In genomic region chr2:85811850-85812735, GRCh38 we compare ENCODE assay signal across 2 cellular contexts.
A peak's percentile ranks its signal among the peaks of the same experiment; 100 is the strongest.
TF ChIP-seq lines count a peak whose summit lies in the region.

No MANE protein-coding gene starts in this region.

TF ChIP-seq in HepG2, 621 proteins besides CTCF, POLR2A, EP300 and RAD21:
- TF ChIP-seq ZKSCAN1 (IDR thresholded peaks at IDR 0.05; ENCODE audit: low read length) (peak; percentile 65; the same call in 1 of the 2 replicates), CHD4 (IDR thresholded peaks at IDR 0.05; ENCODE audit: borderline replicate concordance, low read length) (peak; percentile 73), REXO4 (CRISPR knock-in tag; IDR thresholded peaks at IDR 0.05; ENCODE audit: borderline replicate concordance) (no peak), DMTF1 (CRISPR knock-in tag; IDR thresholded peaks at IDR 0.05) (no peak), ZNF629 (CRISPR knock-in tag; conservative IDR thresholded peaks at IDR 0.05) (peak; percentile 91)

TF ChIP-seq in endothelial cell of umbilical vein, 7 proteins besides CTCF, POLR2A, EP300 and RAD21:
- no peak for TF ChIP-seq JUN (IDR thresholded peaks at IDR 0.05; ENCODE audit: borderline replicate concordance, insufficient read depth, insufficient read length, low read depth)
- TF ChIP-seq POLR2AphosphoS5 (IDR thresholded peaks at IDR 0.05; ENCODE audit: insufficient read depth, low read depth, low read length): no peak
- no peak for TF ChIP-seq MYC (IDR thresholded peaks at IDR 0.05; ENCODE audit: low read depth, low read length)
- TF ChIP-seq FOS (IDR thresholded peaks at IDR 0.05; ENCODE audit: borderline replicate concordance, insufficient read depth, low read length): no peak
- no peak for TF ChIP-seq GATA2 (IDR thresholded peaks at IDR 0.05; ENCODE audit: insufficient read depth, insufficient read length, low read depth, low read length)
- no peak for TF ChIP-seq MAX (IDR thresholded peaks at IDR 0.05; ENCODE audit: insufficient read depth, insufficient read length)
- TF ChIP-seq EZH2 (IDR thresholded peaks at IDR 0.05; ENCODE audit: borderline replicate concordance, low read depth, low read length, severe bottlenecking): no peak
